Comparison of ENCODE assay signal across 22 cellular contexts in genomic region chr4:165588534-165589310, GRCh38.
DNase-seq lines count a peak whose midpoint lies in the region; ATAC-seq, FAIRE-seq and TF ChIP-seq lines count a peak whose summit lies in the region.
"Had no signal": no experiment of that assay in that cellular context is flagged by ENCODE, and none has a peak within 500 bp of the region (broad histone marks: within the 10 kb centered on the region; RNA-seq: fewer than 3 reads in every experiment).

No MANE protein-coding gene starts in this region.

- H3K27me3 ChIP-seq in A673 (replicated peaks; ENCODE audit: insufficient read depth, low read depth, low read length, poor library complexity), result no peaks in the 10 kb centered on the region
- H3K27me3 ChIP-seq in GM23338 (ENCODE audit: insufficient read depth), result no peaks in the 10 kb centered on the region
- H3K27me3 ChIP-seq in H1 (replicated peaks in 1 of 4; ENCODE audit: control insufficient read depth in 3 of 4, extremely low read depth in 1 of 4, insufficient read depth in 3 of 4, low read length in 3 of 4), result no peaks in the 10 kb centered on the region
- H3K27me3 ChIP-seq in small intestine (ENCODE audit: control insufficient read depth in 2 of 2, insufficient read depth in 2 of 2, low read length in 2 of 2), result no peaks in the 10 kb centered on the region
- H3K27me3 ChIP-seq: BE2C had no signal

- H3K14ac ChIP-seq in H1 (ENCODE audit: insufficient read length), result no peak overlapping the region

- H3K9me3 ChIP-seq in A673 (ENCODE audit: low read depth, low read length, poor library complexity, severe bottlenecking), result no peaks in the 10 kb centered on the region
- no peaks in the 10 kb centered on the region for H3K9me3 ChIP-seq in H1 (ENCODE audit: insufficient read depth in 2 of 2, low read depth in 1 of 2, low read length in 1 of 2)
- H3K9me3 ChIP-seq in small intestine (ENCODE audit: control insufficient read depth, low read depth), result no peaks in the 10 kb centered on the region
- H3K9me3 ChIP-seq: BE2C had no signal

- no peak overlapping the region for H2AK5ac ChIP-seq in H1 (ENCODE audit: low read depth, low read length)

- H2BK15ac ChIP-seq in H1 (ENCODE audit: low read length), result no peak overlapping the region

- H3K23ac ChIP-seq in H1 (ENCODE audit: insufficient read length), result no peak overlapping the region

- H3K56ac ChIP-seq in H1 (replicated peaks; ENCODE audit: insufficient read length, low read depth, low read length), result no peak overlapping the region

- CTCF ChIA-PET in A673 (lab: Charles Lee), result no interaction called here
- CTCF ChIA-PET in H1 (lab: Charles Lee; ENCODE audit: partially characterized antibody), result no interaction called here

- no peaks in the 10 kb centered on the region for H3K36me3 Mint-ChIP-seq in GM23338 (ENCODE audit: low read depth)
- H3K36me3 Mint-ChIP-seq: CD4-positive, CD25-positive, alpha-beta regulatory T cell; CD8-positive, alpha-beta memory T cell had no signal

- H3K4me1 Mint-ChIP-seq in GM23338, result peaks cover 3% of the 10 kb centered on the region; the same call in 1 of the 3 replicates
- H3K4me1 Mint-ChIP-seq: CD4-positive, CD25-positive, alpha-beta regulatory T cell; CD8-positive, alpha-beta memory T cell; H9 had no signal

- TF ChIP-seq POLR2A in H1 (IDR thresholded peaks at IDR 0.05; ENCODE audit: control extremely low read depth in 1 of 2, low read depth in 2 of 2, low read length in 2 of 2), result no peak

- no TSS peak for BruUV-seq in A673 (replicated peaks; lab: Mats Ljungman, UMichigan)

- DNase-seq in A673 (ENCODE audit: low spot score), result peak; percentile 52
- no peak for DNase-seq in GM23338 (ENCODE audit: low spot score)
- peak; percentile 32 for DNase-seq in cerebellar cortex (ENCODE audit: low spot score)
- DNase-seq in H1 (ENCODE audit: low read depth in 1 of 2, low spot score in 2 of 2), result no peak
- DNase-seq in stimulated activated CD4-positive, alpha-beta T cell treated with anti-CD3 and anti-CD28 coated beads, Interleukin-2, amount 100 ng/mL, for 24 hours, result no peak
- no peak for DNase-seq in putamen (ENCODE audit: low spot score)
- no peak for DNase-seq in small intestine
- DNase-seq: ACHN; BE2C; C1 segment of cervical spinal cord; CD4-positive, CD25-positive, alpha-beta regulatory T cell; CD8-positive, alpha-beta memory T cell; COR-L47; DMS 273 treated with DMSO at 0.1 percent for 48 hours; DMS53; DND-41; EL; GOT3; H9; IMR-90 had no signal

- H3K36me3 ChIP-seq in A673 (ENCODE audit: insufficient read depth, low read length, poor library complexity, severe bottlenecking), result no peaks in the 10 kb centered on the region
- H3K36me3 ChIP-seq in GM23338 (ENCODE audit: insufficient read depth), result no peaks in the 10 kb centered on the region
- no peaks in the 10 kb centered on the region for H3K36me3 ChIP-seq in H1 (ENCODE audit: control insufficient read depth in 2 of 4, insufficient read depth in 4 of 4, low read length in 3 of 4)
- no peaks in the 10 kb centered on the region for H3K36me3 ChIP-seq in small intestine (ENCODE audit: control insufficient read depth in 2 of 2, insufficient read depth in 2 of 2, low read length in 2 of 2)
- H3K36me3 ChIP-seq: BE2C had no signal

- H3K4me3 Mint-ChIP-seq in GM23338, result no peak overlapping the region
- H3K4me3 Mint-ChIP-seq: CD4-positive, CD25-positive, alpha-beta regulatory T cell; CD8-positive, alpha-beta memory T cell; H9 had no signal

- peak overlapping the region; percentile 82; the same call in 1 of the 2 replicates for H4K8ac ChIP-seq in H1 (ENCODE audit: extremely low read depth, insufficient read depth, low read length)

- H3K4me3 ChIP-seq in A673 (ENCODE audit: low read depth, low read length, poor library complexity, severe bottlenecking), result no peak overlapping the region
- H3K4me3 ChIP-seq in GM23338, result no peak overlapping the region
- no peak overlapping the region for H3K4me3 ChIP-seq in H1 (ENCODE audit: extremely low read depth in 1 of 4, insufficient read depth in 2 of 4, low read depth in 3 of 4, low read length in 4 of 4)
- no peak overlapping the region for H3K4me3 ChIP-seq in small intestine (ENCODE audit: low read depth in 1 of 2, low read length in 2 of 2)

- H3K4me1 ChIP-seq in A673 (ENCODE audit: insufficient read depth, low read length, poor library complexity, severe bottlenecking) (peaks cover 7% of the 10 kb centered on the region), GM23338 (ENCODE audit: insufficient read depth) (no peaks in the 10 kb centered on the region), H1 (replicated peaks in 1 of 4; ENCODE audit: control insufficient read depth in 3 of 4, insufficient read depth in 4 of 4, low read length in 3 of 4) (no peaks in the 10 kb centered on the region), small intestine (ENCODE audit: control insufficient read depth in 2 of 2, insufficient read depth in 1 of 2, low read depth in 1 of 2, low read length in 1 of 2) (no peaks in the 10 kb centered on the region)
- H3K4me1 ChIP-seq: BE2C had no signal

- H3K79me1 ChIP-seq in H1 (ENCODE audit: low read depth, low read length), result no peaks in the 10 kb centered on the region

- H3K27ac Mint-ChIP-seq in GM23338, result no peak overlapping the region
- H3K27ac Mint-ChIP-seq: CD4-positive, CD25-positive, alpha-beta regulatory T cell; CD8-positive, alpha-beta memory T cell; H9 had no signal

- no peak overlapping the region for H3K27ac ChIP-seq in A673 (ENCODE audit: low read depth, low read length, poor library complexity, severe bottlenecking)
- H3K27ac ChIP-seq in GM23338 (ENCODE audit: low read depth), result no peak overlapping the region
- H3K27ac ChIP-seq in H1 (ENCODE audit: low read depth, low read length), result no peak overlapping the region
- no peak overlapping the region for H3K27ac ChIP-seq in small intestine (ENCODE audit: low read depth in 1 of 2, low read length in 1 of 2)

- H2BK12ac ChIP-seq in H1 (ENCODE audit: low read depth, low read length), result no peak overlapping the region

- no peak overlapping the region for H3K18ac ChIP-seq in H1 (ENCODE audit: extremely low read depth, low read length)

- H2BK120ac ChIP-seq in H1 (replicated peaks; ENCODE audit: low read depth, low read length), result no peak overlapping the region

- no peak overlapping the region for H3K9ac ChIP-seq in H1 (replicated peaks in 1 of 4; ENCODE audit: extremely low read depth in 1 of 4, low read depth in 3 of 4, low read length in 3 of 4)

- no peaks in the 10 kb centered on the region for H3F3A ChIP-seq in GM23338 (replicated peaks; ENCODE audit: low read depth)

- no peak overlapping the region for H4K5ac ChIP-seq in H1 (ENCODE audit: insufficient read length, low read depth, low read length)

- H3K27me3 Mint-ChIP-seq in GM23338 (ENCODE audit: insufficient read depth, low read depth, poor library complexity), result no peaks in the 10 kb centered on the region

- intact Hi-C loops in A673 (cut with micrococcal nuclease; ENCODE audit: unreplicated experiment), result no loop called here

- H3K4me2 ChIP-seq in GM23338 (no peak overlapping the region), H1 (ENCODE audit: insufficient read depth in 1 of 2, low read depth in 2 of 2, low read length in 2 of 2) (no peak overlapping the region)

- no peaks in the 10 kb centered on the region; the same call in 2 of the 3 replicates for H3K9me3 Mint-ChIP-seq in GM23338
- H3K9me3 Mint-ChIP-seq: H9 had no signal

- H3K79me2 ChIP-seq in GM23338 (replicated peaks; ENCODE audit: insufficient read depth), result no peaks in the 10 kb centered on the region
- H3K79me2 ChIP-seq in H1 (ENCODE audit: control insufficient read depth in 1 of 2, insufficient read depth in 2 of 2, low read length in 2 of 2), result no peaks in the 10 kb centered on the region

- H2BK20ac ChIP-seq in H1 (ENCODE audit: low read length), result no peak overlapping the region

- no peak overlapping the region for H2BK5ac ChIP-seq in H1 (ENCODE audit: low read depth, low read length)

- TF ChIP-seq RAD21 in H1 (IDR thresholded peaks at IDR 0.05 in 1 of 2, conservative IDR thresholded peaks at IDR 0.05 in 1 of 2; ENCODE audit: low read depth in 2 of 2, low read length in 2 of 2), result no peak

- no peak for ATAC-seq in GM23338

- no peak overlapping the region for H3K4ac ChIP-seq in H1 (replicated peaks; ENCODE audit: insufficient read length, low read depth, low read length)

- POLR2A ChIA-PET in A673 (lab: Charles Lee; ENCODE audit: low non-redundant PET), result no interaction called here
- POLR2A ChIA-PET in H1 (lab: Charles Lee; ENCODE audit: partially characterized antibody), result no interaction called here

- 87% methylated on average over 7 of the region's 7 CpGs; no CpG with 5 or more reads in 1 of the 2 experiments for WGBS in H1 (ENCODE audit: extremely low coverage in 1 of 2, insufficient coverage in 1 of 2, insufficient read length in 1 of 2, insufficient replicate concordance in 2 of 2, low coverage in 1 of 2, low lambda C conversion rate in 2 of 2, missing lambda C conversion rate in 1 of 2), 2 experiments
- WGBS in small intestine, 3 donors, result 64 to 66% (median 65%) methylated on average over 7 of the region's 7 CpGs

- H4K20me1 ChIP-seq in GM23338 (replicated peaks; ENCODE audit: insufficient read depth) (no peaks in the 10 kb centered on the region), H1 (replicated peaks in 1 of 2; ENCODE audit: control insufficient read depth in 1 of 2, insufficient read depth in 2 of 2, low read length in 2 of 2) (no peaks in the 10 kb centered on the region)

- no peak overlapping the region for H4K91ac ChIP-seq in H1 (replicated peaks; ENCODE audit: insufficient read length, low read length)

- TF ChIP-seq EP300 in H1 (IDR thresholded peaks at IDR 0.05; ENCODE audit: borderline replicate concordance in 1 of 2, low read depth in 2 of 2, low read length in 2 of 2), result no peak

- peaks cover 3% of the 10 kb centered on the region for H3K9me2 ChIP-seq in GM23338 (ENCODE audit: insufficient read depth)

- FAIRE-seq in H1 (lab: Jason Lieb, UNC) (no peak), small intestine (lab: Jason Lieb, UNC) (no peak)
- FAIRE-seq: GM12891, HTR-8/SVneo had no signal

- no peak for TF ChIP-seq CTCF in A673 (conservative IDR thresholded peaks at IDR 0.05; ENCODE audit: low read depth, low read length)
- TF ChIP-seq CTCF in GM23338 (conservative IDR thresholded peaks at IDR 0.05; ENCODE audit: low read depth in 2 of 2), result no peak
- no peak for TF ChIP-seq CTCF in H1 (IDR thresholded peaks at IDR 0.05; ENCODE audit: control extremely low read depth in 1 of 3, insufficient read depth in 1 of 3, low read depth in 1 of 3, low read length in 3 of 3)

- H3K23me2 ChIP-seq in H1 (ENCODE audit: low read depth, low read length), result no peaks in the 10 kb centered on the region

- peak overlapping the region; percentile 81; the same call in 1 of the 2 replicates for H2AFZ ChIP-seq in GM23338
- H2AFZ ChIP-seq in H1 (ENCODE audit: low read length), result no peak overlapping the region

TF ChIP-seq in GM23338, 12 proteins besides CTCF, POLR2A, EP300 and RAD21 (continues in another document):
- TF ChIP-seq JUNB (IDR thresholded peaks at IDR 0.05; ENCODE audit: unreplicated experiment), result no peak
- no peak for TF ChIP-seq EZH2phosphoT487 (IDR thresholded peaks at IDR 0.05; ENCODE audit: unreplicated experiment)
- no peak for TF ChIP-seq CREB1 (CRISPR knock-in tag; IDR thresholded peaks at IDR 0.05; ENCODE audit: low read depth)

TF ChIP-seq in H1, 55 proteins besides CTCF, POLR2A, EP300 and RAD21 (continues in another document):
- TF ChIP-seq SIX5 (IDR thresholded peaks at IDR 0.05; ENCODE audit: low read depth, low read length) (no peak), SP1 (IDR thresholded peaks at IDR 0.05; ENCODE audit: low read depth, low read length) (no peak), TAF7 (optimal IDR thresholded peaks at IDR 0.05; ENCODE audit: borderline replicate concordance, low read depth, low read length) (no peak)

Comparison
In these comparisons a context has a peak if more than half of its experiments do, and no peak if none do; other contexts are left out.
1. DNase-seq: peak in A673 (single experiment) and cerebellar cortex (single experiment); none in GM23338 (single experiment), H1 (0 of 2), stimulated activated CD4-positive, alpha-beta T cell treated with anti-CD3 and anti-CD28 coated beads, Interleukin-2, amount 100 ng/mL, for 24 hours (0 of 2), putamen (single experiment) and small intestine (single experiment).